Comparison of ENCODE assay signal across 19 cellular contexts in genomic region chr11:75308986-75309385, GRCh38.
"Had no signal": no experiment of that assay in that cellular context is flagged by ENCODE, and none has a peak within 500 bp of the region (broad histone marks: within the 10 kb centered on the region; RNA-seq: fewer than 3 reads in every experiment).

No MANE protein-coding gene starts in this region.

- DNase-seq: activated CD4-positive, alpha-beta T cell treated with anti-CD3 and anti-CD28 coated beads, Interleukin-2, amount 10 ng/mL, durations not matched to agents 7 days and 5 days; activated CD8-positive, alpha-beta T cell treated with anti-CD3 and anti-CD28 coated beads, Interleukin-2, amount 10 ng/mL, durations not matched to agents 7 days and 5 days; activated naive CD4-positive, alpha-beta T cell treated with anti-CD3 and anti-CD28 coated beads, Interleukin-2, amount 10 ng/mL, durations not matched to agents 7 days and 5 days; activated naive CD8-positive, alpha-beta T cell treated with anti-CD3 and anti-CD28 coated beads, Interleukin-2, amount 50 U/mL, for 24 hours; activated T-cell treated with anti-CD3 and anti-CD28 coated beads, Interleukin-2, amount 50 U/mL, for 4 hours; cerebellar nuclear complex; effector CD8-positive, alpha-beta T cell; left colon; right lobe of liver; small intestine; stimulated activated CD4-positive, alpha-beta T cell treated with anti-CD3 and anti-CD28 coated beads, Interleukin-15, amount 100 ng/mL, for 24 hours; stimulated activated CD4-positive, alpha-beta T cell treated with anti-CD3 and anti-CD28 coated beads, Interleukin-2, amount 100 ng/mL, for 48 hours; stimulated activated naive CD8-positive, alpha-beta T cell treated with anti-CD3 and anti-CD28 coated beads, Interleukin-15, amount 100 ng/mL, for 72 hours; T-helper 1 cell; T-helper 9 cell; thyroid gland had no signal

- H3K4me3 ChIP-seq: ascending aorta, hepatocyte, right lobe of liver, thyroid gland had no signal

- H3K4me1 ChIP-seq: ascending aorta had no signal

- H3K9me3 ChIP-seq: ascending aorta, right lobe of liver, thyroid gland had no signal

- ATAC-seq: activated CD8-positive, alpha-beta T cell treated with anti-CD3 and anti-CD28 coated beads, Interleukin-2, amount 10 ng/mL, durations not matched to agents 7 days and 5 days; activated naive CD8-positive, alpha-beta T cell treated with anti-CD3 and anti-CD28 coated beads, Interleukin-2, amount 50 U/mL, for 24 hours; activated T-cell treated with anti-CD3 and anti-CD28 coated beads, Interleukin-2, amount 50 U/mL, for 4 hours; esophagus mucosa; left colon; stimulated activated naive CD8-positive, alpha-beta T cell treated with anti-CD3 and anti-CD28 coated beads, Interleukin-15, amount 100 ng/mL, for 72 hours had no signal

- FAIRE-seq: small intestine had no signal

- H3K27ac ChIP-seq: hepatocyte, right lobe of liver, thyroid gland had no signal

- H3K36me3 ChIP-seq: ascending aorta, thyroid gland had no signal

- H3K27me3 ChIP-seq: ascending aorta, hepatocyte, right lobe of liver, thyroid gland had no signal
